ENCODE assay signal across 8 cellular contexts in the genomic region with DNA sequence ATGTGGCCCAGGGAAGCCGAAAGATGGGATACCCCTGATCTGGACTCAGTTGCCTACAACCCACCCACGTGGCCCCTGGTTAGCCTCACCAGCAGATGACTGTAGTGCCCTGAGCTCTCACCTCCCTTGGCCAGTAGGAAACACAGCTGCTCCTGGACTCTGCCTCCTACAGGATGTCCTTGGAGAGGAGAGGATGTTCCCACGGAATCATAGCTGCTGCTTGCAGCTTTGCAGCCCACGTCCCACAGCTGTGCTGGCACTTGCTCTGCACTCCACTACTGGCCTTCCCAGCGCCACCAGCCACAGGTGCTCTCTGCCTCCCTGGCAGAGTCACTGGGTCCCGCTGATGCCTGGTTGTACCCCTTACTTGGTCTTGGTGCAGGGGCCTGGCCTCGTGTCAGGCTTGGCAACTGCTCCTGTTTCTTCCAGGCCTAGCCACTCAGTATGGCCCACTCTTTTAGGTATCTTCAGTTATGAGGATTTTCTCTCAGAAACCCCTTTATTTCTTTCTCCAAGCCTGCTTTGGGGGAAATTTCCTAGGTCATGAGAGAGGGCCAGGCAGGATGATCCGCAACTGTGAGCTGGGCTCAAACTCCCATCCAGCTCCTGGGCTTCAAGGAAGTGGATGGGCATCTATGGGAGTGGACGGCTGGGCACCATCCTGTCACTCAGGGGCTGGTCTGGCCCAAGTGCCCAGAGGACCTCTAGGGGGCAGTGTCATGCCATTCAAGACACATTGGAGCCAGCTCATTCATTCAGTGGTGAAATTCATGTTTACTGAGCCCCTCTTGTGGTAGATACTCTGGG. TPM values are rescaled to one million over a fixed set of nuclear protein-coding genes. Genes with fewer than 3 reads are reported as not detected.
A peak's percentile ranks its signal among the peaks of the same experiment; 100 is the strongest.
DNase-seq lines count a peak whose midpoint lies in the region; ATAC-seq and TF ChIP-seq lines count a peak whose summit lies in the region.

No MANE protein-coding gene starts in this region.

- no peak overlapping the region for H3K4me3 Mint-ChIP-seq in activated naive CD4-positive, alpha-beta T cell treated with anti-CD3 and anti-CD28 coated beads for 36 hours

- H3K27me3 Mint-ChIP-seq in activated naive CD4-positive, alpha-beta T cell treated with anti-CD3 and anti-CD28 coated beads for 36 hours (ENCODE audit: low read depth): no peaks in the 10 kb centered on the region

- TF ChIP-seq CTCF in C4-2B (conservative IDR thresholded peaks at IDR 0.05): peak; percentile 82

- no peak overlapping the region for H3K27ac Mint-ChIP-seq in activated naive CD4-positive, alpha-beta T cell treated with anti-CD3 and anti-CD28 coated beads for 36 hours

- no peaks in the 10 kb centered on the region for H3K9me3 Mint-ChIP-seq in activated naive CD4-positive, alpha-beta T cell treated with anti-CD3 and anti-CD28 coated beads for 36 hours

- DNase-seq in SHP77 (lab: John Stamatoyannopoulos, UW) (peak; percentile 29 to 57), Right ventricle myocardium superior (peak; percentile 76), putamen (ENCODE audit: low spot score) (peak; percentile 72), middle frontal gyrus (ENCODE audit: extremely low spot score, low spot score) (no peak)
- DNase-seq in activated naive CD4-positive, alpha-beta T cell treated with anti-CD3 and anti-CD28 coated beads for 36 hours: peak; percentile 84

- peak; percentile 84 for ATAC-seq in GM18909 (IDR thresholded peaks at IDR 0.05; ENCODE audit: poor library complexity, unreplicated experiment)
- peak; percentile 92 for ATAC-seq in HG03175 (IDR thresholded peaks at IDR 0.05; ENCODE audit: unreplicated experiment)
- peak; percentile 87 for ATAC-seq in Right ventricle myocardium superior (ENCODE audit: poor library complexity)

- CTCF ChIA-PET in activated naive CD4-positive, alpha-beta T cell treated with anti-CD3 and anti-CD28 coated beads for 36 hours (lab: Charles Lee): interaction anchor here (0.8 to 4.2 kb wide), 25 partner anchors 8 to 522 kb away, joined by 3 to 43 read pairs (median 4); partner anchors contain the start of gene EXOG

- H3K36me3 Mint-ChIP-seq in activated naive CD4-positive, alpha-beta T cell treated with anti-CD3 and anti-CD28 coated beads for 36 hours (ENCODE audit: low read depth): no peaks in the 10 kb centered on the region

- H3K27ac ChIP-seq in C4-2B: peak overlapping the region; percentile 39

- intact Hi-C loops in activated naive CD4-positive, alpha-beta T cell treated with anti-CD3 and anti-CD28 coated beads for 36 hours (cut with micrococcal nuclease): loop anchor here (1.0 to 5.0 kb wide), 6 partner anchors 23 to 506 kb away; partner anchors contain the start of gene XYLB
- intact Hi-C loops in Right ventricle myocardium superior (cut with DNase I): no loop called here

- peaks cover 4% of the 10 kb centered on the region for H3K4me1 Mint-ChIP-seq in activated naive CD4-positive, alpha-beta T cell treated with anti-CD3 and anti-CD28 coated beads for 36 hours (ENCODE audit: low read depth)

RNA-seq across cellular contexts. Expression of gene VILL, which starts 16.3 kb away (rescaled TPM):
- total RNA-seq in activated naive CD4-positive, alpha-beta T cell treated with anti-CD3 and anti-CD28 coated beads for 36 hours: 10 to 100 TPM; 13.7 to 14.2 TPM
- 4.0 TPM for total RNA-seq in Right ventricle myocardium superior

RNA-seq across cellular contexts. Expression of gene PLCD1, which starts 55.1 kb away (rescaled TPM):
- 10 to 100 TPM; 10.6 to 10.8 TPM for total RNA-seq in activated naive CD4-positive, alpha-beta T cell treated with anti-CD3 and anti-CD28 coated beads for 36 hours
- total RNA-seq in Right ventricle myocardium superior: 8.5 TPM
